Comparison of ENCODE assay signal across 1 cellular context in genomic region chr7:80053098-80053497, GRCh38.
TF ChIP-seq lines count a peak whose summit lies in the region.

No MANE protein-coding gene starts in this region.

TF ChIP-seq in HCT116, 20 proteins besides CTCF, POLR2A, EP300 and RAD21 (continued from another document):
- TF ChIP-seq TCF7L2 (IDR thresholded peaks at IDR 0.05; ENCODE audit: borderline replicate concordance, extremely low read depth, insufficient read depth, insufficient read length) (no peak), ZNF274 (IDR thresholded peaks at IDR 0.05; ENCODE audit: low read depth, low read length) (no peak), ELF1 (IDR thresholded peaks at IDR 0.05; ENCODE audit: borderline replicate concordance, low read depth) (no peak), SIN3A (IDR thresholded peaks at IDR 0.05; ENCODE audit: low read depth) (no peak), FOSL1 (IDR thresholded peaks at IDR 0.05; ENCODE audit: low read depth) (no peak), YY1 (IDR thresholded peaks at IDR 0.05; ENCODE audit: extremely low read depth, insufficient replicate concordance, low read depth, low read length) (no peak), SRF (IDR thresholded peaks at IDR 0.05; ENCODE audit: low read depth) (no peak), EZH2 (IDR thresholded peaks at IDR 0.05) (no peak), ZFX (IDR thresholded peaks at IDR 0.05) (no peak)
